ENCODE assay signal across 1 cellular context in the genomic region with DNA sequence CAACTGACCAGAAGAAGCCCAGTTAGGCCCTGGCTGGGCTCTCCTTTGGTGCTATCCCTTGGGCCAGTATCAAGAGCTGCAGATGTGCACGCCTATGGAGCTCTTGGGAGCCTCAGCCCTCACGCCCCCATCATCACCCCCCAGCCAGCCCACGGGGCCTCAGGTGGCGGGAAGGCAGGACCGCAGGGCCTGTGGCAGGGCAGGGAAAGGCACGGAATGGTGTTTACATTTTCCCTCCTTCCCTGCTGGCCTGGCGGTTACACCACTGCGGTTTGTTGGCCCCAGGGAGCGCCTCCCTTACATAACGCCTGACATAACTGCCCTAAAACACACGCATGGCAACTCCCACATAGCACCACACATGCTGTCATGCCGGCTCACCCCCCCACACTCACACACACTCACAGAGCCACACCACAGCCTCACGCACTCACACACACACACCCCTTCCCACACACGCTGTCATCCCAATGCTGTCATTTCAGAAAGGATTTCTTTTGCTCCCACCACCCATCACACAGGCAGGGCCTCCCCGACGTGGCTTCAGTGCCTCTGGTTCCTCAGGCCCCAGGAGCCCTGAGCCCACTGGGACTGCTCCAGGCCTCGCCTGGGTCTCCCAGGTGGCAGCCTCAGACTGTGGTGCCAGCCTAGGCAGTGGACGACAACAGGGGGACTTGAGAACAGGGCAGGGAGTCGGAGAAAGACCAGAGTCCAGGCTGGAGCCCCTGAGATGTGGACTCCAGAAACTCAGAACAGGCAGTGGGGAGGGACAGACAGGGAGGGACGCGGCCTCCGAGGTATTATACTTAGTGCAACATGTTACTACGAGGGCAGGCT.
TF ChIP-seq lines count a peak whose summit lies in the region.

No MANE protein-coding gene starts in this region.

TF ChIP-seq in K562, 482 proteins besides CTCF, POLR2A, EP300 and RAD21 (continued from another document and continues in another):
- peak; percentile 28; the same call in 1 of the 2 replicates for TF ChIP-seq ZKSCAN8 (CRISPR knock-in tag; IDR thresholded peaks at IDR 0.05)
- no peak for TF ChIP-seq PTBP1 (IDR thresholded peaks at IDR 0.05; ENCODE audit: low read depth, low read length)
- TF ChIP-seq KDM2B (CRISPR knock-in tag; IDR thresholded peaks at IDR 0.05), result no peak
- no peak for TF ChIP-seq ETS2 (tag; IDR thresholded peaks at IDR 0.05; ENCODE audit: borderline replicate concordance, poor library complexity, severe bottlenecking)
- TF ChIP-seq ZBTB33 (CRISPR knock-in tag; IDR thresholded peaks at IDR 0.05), result peak; percentile 30; the same call in 1 of the 2 replicates
- TF ChIP-seq, protein P1, sequence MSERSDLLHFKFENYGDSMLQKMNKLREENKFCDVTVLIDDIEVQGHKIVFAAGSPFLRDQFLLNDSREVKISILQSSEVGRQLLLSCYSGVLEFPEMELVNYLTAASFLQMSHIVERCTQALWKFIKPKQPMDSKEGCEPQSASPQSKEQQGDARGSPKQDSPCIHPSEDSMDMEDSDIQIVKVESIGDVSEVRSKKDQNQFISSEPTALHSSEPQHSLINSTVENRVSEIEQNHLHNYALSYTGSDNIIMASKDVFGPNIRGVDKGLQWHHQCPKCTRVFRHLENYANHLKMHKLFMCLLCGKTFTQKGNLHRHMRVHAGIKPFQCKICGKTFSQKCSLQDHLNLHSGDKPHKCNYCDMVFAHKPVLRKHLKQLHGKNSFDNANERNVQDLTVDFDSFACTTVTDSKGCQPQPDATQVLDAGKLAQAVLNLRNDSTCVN (CRISPR knock-in tag; IDR thresholded peaks at IDR 0.05), result 0 out of 2 replicates have a peak, but pooled peaks have one; percentile 14
- peak; percentile 62 for TF ChIP-seq CBFA2T3 (IDR thresholded peaks at IDR 0.05)
- peak; percentile 42 for TF ChIP-seq E2F8 (IDR thresholded peaks at IDR 0.05; ENCODE audit: low read depth, partially characterized antibody)
- peak; percentile 86 for TF ChIP-seq LEF1 (IDR thresholded peaks at IDR 0.05)
- no peak for TF ChIP-seq FOXJ3 (CRISPR knock-in tag; IDR thresholded peaks at IDR 0.05)
- no peak for TF ChIP-seq CEBPG (CRISPR knock-in tag; IDR thresholded peaks at IDR 0.05)
- TF ChIP-seq CEBPG (tag; conservative IDR thresholded peaks at IDR 0.05 in 1 of 2, IDR thresholded peaks at IDR 0.05 in 1 of 2), result peak in 1 of 2 experiments; percentile 11; a peak in 1 of 4 replicates
- TF ChIP-seq KDM1A (IDR thresholded peaks at IDR 0.05), result peak; percentile 8 to 50; a peak in 1 of 4 replicates
- peak; percentile 88; the same call in 1 of the 2 replicates for TF ChIP-seq ESRRA (IDR thresholded peaks at IDR 0.05; ENCODE audit: borderline replicate concordance, low read depth)
- peak; percentile 44 for TF ChIP-seq MTA2 (IDR thresholded peaks at IDR 0.05; ENCODE audit: low read depth)
- TF ChIP-seq, protein P2, sequence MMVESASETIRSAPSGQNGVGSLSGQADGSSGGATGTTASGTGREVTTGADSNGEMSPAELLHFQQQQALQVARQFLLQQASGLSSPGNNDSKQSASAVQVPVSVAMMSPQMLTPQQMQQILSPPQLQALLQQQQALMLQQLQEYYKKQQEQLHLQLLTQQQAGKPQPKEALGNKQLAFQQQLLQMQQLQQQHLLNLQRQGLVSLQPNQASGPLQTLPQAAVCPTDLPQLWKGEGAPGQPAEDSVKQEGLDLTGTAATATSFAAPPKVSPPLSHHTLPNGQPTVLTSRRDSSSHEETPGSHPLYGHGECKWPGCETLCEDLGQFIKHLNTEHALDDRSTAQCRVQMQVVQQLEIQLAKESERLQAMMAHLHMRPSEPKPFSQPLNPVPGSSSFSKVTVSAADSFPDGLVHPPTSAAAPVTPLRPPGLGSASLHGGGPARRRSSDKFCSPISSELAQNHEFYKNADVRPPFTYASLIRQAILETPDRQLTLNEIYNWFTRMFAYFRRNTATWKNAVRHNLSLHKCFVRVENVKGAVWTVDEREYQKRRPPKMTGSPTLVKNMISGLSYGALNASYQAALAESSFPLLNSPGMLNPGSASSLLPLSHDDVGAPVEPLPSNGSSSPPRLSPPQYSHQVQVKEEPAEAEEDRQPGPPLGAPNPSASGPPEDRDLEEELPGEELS (CRISPR knock-in tag; IDR thresholded peaks at IDR 0.05; ENCODE audit: borderline replicate concordance), result peak; percentile 90; the same call in 1 of the 2 replicates
- peak; percentile 37 for TF ChIP-seq SAP30 (IDR thresholded peaks at IDR 0.05; ENCODE audit: borderline replicate concordance, insufficient read depth, low read depth, low read length, poor library complexity, severe bottlenecking)
- no peak for TF ChIP-seq TSC22D4 (tag; IDR thresholded peaks at IDR 0.05)
- TF ChIP-seq PCBP1 (IDR thresholded peaks at IDR 0.05; ENCODE audit: low read depth, low read length, poor library complexity, severe bottlenecking), result no peak
- TF ChIP-seq, protein P3, sequence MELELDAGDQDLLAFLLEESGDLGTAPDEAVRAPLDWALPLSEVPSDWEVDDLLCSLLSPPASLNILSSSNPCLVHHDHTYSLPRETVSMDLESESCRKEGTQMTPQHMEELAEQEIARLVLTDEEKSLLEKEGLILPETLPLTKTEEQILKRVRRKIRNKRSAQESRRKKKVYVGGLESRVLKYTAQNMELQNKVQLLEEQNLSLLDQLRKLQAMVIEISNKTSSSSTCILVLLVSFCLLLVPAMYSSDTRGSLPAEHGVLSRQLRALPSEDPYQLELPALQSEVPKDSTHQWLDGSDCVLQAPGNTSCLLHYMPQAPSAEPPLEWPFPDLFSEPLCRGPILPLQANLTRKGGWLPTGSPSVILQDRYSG (tag; conservative IDR thresholded peaks at IDR 0.05; ENCODE audit: low read depth), result no peak
- TF ChIP-seq TBL1XR1 (IDR thresholded peaks at IDR 0.05; ENCODE audit: low read length in 2 of 2), result peak in 1 of 2 experiments; percentile 43; a peak in 2 of 4 replicates
- TF ChIP-seq SUPT5H (IDR thresholded peaks at IDR 0.05), result no peak
- no peak for TF ChIP-seq GATA2 (CRISPR knock-in tag; IDR thresholded peaks at IDR 0.05)
- TF ChIP-seq, protein P4, sequence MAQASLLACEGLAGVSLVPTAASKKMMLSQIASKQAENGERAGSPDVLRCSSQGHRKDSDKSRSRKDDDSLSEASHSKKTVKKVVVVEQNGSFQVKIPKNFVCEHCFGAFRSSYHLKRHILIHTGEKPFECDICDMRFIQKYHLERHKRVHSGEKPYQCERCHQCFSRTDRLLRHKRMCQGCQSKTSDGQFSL (CRISPR knock-in tag; IDR thresholded peaks at IDR 0.05), result peak; percentile 100
- TF ChIP-seq, protein P4 (tag; IDR thresholded peaks at IDR 0.05), result no peak
- TF ChIP-seq, protein P5, sequence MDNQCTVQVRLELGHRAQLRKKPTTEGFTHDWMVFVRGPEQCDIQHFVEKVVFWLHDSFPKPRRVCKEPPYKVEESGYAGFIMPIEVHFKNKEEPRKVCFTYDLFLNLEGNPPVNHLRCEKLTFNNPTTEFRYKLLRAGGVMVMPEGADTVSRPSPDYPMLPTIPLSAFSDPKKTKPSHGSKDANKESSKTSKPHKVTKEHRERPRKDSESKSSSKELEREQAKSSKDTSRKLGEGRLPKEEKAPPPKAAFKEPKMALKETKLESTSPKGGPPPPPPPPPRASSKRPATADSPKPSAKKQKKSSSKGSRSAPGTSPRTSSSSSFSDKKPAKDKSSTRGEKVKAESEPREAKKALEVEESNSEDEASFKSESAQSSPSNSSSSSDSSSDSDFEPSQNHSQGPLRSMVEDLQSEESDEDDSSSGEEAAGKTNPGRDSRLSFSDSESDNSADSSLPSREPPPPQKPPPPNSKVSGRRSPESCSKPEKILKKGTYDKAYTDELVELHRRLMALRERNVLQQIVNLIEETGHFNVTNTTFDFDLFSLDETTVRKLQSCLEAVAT (IDR thresholded peaks at IDR 0.05), result peak in 1 of 2 experiments; percentile 96; a peak in 2 of 4 replicates
- no peak for TF ChIP-seq ZNF41 (CRISPR knock-in tag; conservative IDR thresholded peaks at IDR 0.05)
- TF ChIP-seq HEY1 (CRISPR knock-in tag; IDR thresholded peaks at IDR 0.05; ENCODE audit: borderline replicate concordance), result 0 out of 2 replicates have a peak, but pooled peaks have one; percentile 66
- peak; percentile 9 to 71; a peak in 2 of 4 replicates for TF ChIP-seq TRIM24 (IDR thresholded peaks at IDR 0.05)
- TF ChIP-seq DACH1 (IDR thresholded peaks at IDR 0.05; ENCODE audit: partially characterized antibody), result peak; percentile 25
- no peak for TF ChIP-seq ZNF551 (CRISPR knock-in tag; IDR thresholded peaks at IDR 0.05)
- no peak for TF ChIP-seq FOXJ2 (tag; IDR thresholded peaks at IDR 0.05)
- no peak for TF ChIP-seq NELFE (IDR thresholded peaks at IDR 0.05; ENCODE audit: insufficient read depth, insufficient read length)
- peak; percentile 45; the same call in 1 of the 2 replicates for TF ChIP-seq MYC (IDR thresholded peaks at IDR 0.05; ENCODE audit: low read depth, low read length)
- TF ChIP-seq MYC (CRISPR knock-in tag; IDR thresholded peaks at IDR 0.05; ENCODE audit: borderline replicate concordance, low read depth), result 0 out of 2 replicates have a peak, but pooled peaks have one; percentile 22
- peak; percentile 82 for TF ChIP-seq SMARCE1 (IDR thresholded peaks at IDR 0.05)
- no peak for TF ChIP-seq HMG20B (CRISPR knock-in tag; IDR thresholded peaks at IDR 0.05)
- TF ChIP-seq, protein P6, sequence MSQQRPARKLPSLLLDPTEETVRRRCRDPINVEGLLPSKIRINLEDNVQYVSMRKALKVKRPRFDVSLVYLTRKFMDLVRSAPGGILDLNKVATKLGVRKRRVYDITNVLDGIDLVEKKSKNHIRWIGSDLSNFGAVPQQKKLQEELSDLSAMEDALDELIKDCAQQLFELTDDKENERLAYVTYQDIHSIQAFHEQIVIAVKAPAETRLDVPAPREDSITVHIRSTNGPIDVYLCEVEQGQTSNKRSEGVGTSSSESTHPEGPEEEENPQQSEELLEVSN (IDR thresholded peaks at IDR 0.05; ENCODE audit: borderline replicate concordance in 1 of 2, extremely low read depth in 1 of 2, insufficient read depth in 1 of 2, insufficient read length in 1 of 2, low read depth in 1 of 2, low read length in 1 of 2, poor library complexity in 1 of 2, severe bottlenecking in 1 of 2), result peak; percentile 48 to 57
- peak in 1 of 2 experiments; percentile 73; a peak in 1 of 4 replicates for TF ChIP-seq TEAD1 (CRISPR knock-in tag; IDR thresholded peaks at IDR 0.05)
- TF ChIP-seq ILF3 (IDR thresholded peaks at IDR 0.05; ENCODE audit: borderline replicate concordance), result no peak
- no peak for TF ChIP-seq NFE2L1 (tag; IDR thresholded peaks at IDR 0.05; ENCODE audit: borderline replicate concordance, low read depth)
- TF ChIP-seq ELF4 (CRISPR knock-in tag; IDR thresholded peaks at IDR 0.05), result peak; percentile 80
- peak; percentile 40 to 61; a peak in 3 of 4 replicates for TF ChIP-seq NRF1 (conservative IDR thresholded peaks at IDR 0.05 in 1 of 2, IDR thresholded peaks at IDR 0.05 in 1 of 2)
- TF ChIP-seq SIN3A (IDR thresholded peaks at IDR 0.05; ENCODE audit: borderline replicate concordance in 2 of 2, control insufficient read depth in 1 of 2, low read depth in 2 of 2, low read length in 2 of 2), result no peak
- peak; percentile 72 for TF ChIP-seq SETDB1 (IDR thresholded peaks at IDR 0.05; ENCODE audit: low read length)
- peak; percentile 46 for TF ChIP-seq CCNT2 (IDR thresholded peaks at IDR 0.05; ENCODE audit: borderline replicate concordance, extremely low read depth, insufficient read length, low read depth, low read length)
- TF ChIP-seq, protein P7, sequence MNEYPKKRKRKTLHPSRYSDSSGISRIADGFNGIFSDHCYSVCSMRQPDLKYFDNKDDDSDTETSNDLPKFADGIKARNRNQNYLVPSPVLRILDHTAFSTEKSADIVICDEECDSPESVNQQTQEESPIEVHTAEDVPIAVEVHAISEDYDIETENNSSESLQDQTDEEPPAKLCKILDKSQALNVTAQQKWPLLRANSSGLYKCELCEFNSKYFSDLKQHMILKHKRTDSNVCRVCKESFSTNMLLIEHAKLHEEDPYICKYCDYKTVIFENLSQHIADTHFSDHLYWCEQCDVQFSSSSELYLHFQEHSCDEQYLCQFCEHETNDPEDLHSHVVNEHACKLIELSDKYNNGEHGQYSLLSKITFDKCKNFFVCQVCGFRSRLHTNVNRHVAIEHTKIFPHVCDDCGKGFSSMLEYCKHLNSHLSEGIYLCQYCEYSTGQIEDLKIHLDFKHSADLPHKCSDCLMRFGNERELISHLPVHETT (CRISPR knock-in tag; conservative IDR thresholded peaks at IDR 0.05 in 1 of 2, IDR thresholded peaks at IDR 0.05 in 1 of 2), result peak in 1 of 2 experiments; percentile 65; a peak in 2 of 4 replicates
